In genomic region chr19:58466760-58467589, GRCh38 we compare ENCODE assay signal across 8 cellular contexts. TPM values are rescaled to one million over a fixed set of nuclear protein-coding genes. Genes with fewer than 3 reads are reported as not detected.
DNase-seq lines count a peak whose midpoint lies in the region; ATAC-seq and TF ChIP-seq lines count a peak whose summit lies in the region.

ZNF324 (plus strand) TSS chr19:58467080; CDS start chr19:58469186, 2,106 bp downstream.

- H3K27ac Mint-ChIP-seq in GM23338 (no peak within 1 kb of the TSS), natural killer cell (peak within 1 kb of the TSS; percentile 84 to 92)

- peak within 1 kb of the TSS; percentile 92 for H3K9ac ChIP-seq in fibroblast of lung (ENCODE audit: insufficient read depth, low read length)

- DNase-seq in Daoy (ENCODE audit: low read depth) (peak; percentile 99), GM23338 (ENCODE audit: low spot score) (peak; percentile 100), LHCN-M2 (ENCODE audit: low read depth) (peak; percentile 91), RPMI8226 (peak; percentile 99), fibroblast of lung (ENCODE audit: low read depth in 2 of 2) (peak; percentile 93 to 94), natural killer cell (peak; percentile 97)
- DNase-seq in activated T-helper 1 cell treated with anti-CD3 and anti-CD28 coated beads, Interleukin-2, amount 50 U/mL, for 16 hours (ENCODE audit: low read depth in 1 of 2, low spot score in 1 of 2) = peak; percentile 96
- DNase-seq in stimulated activated naive CD4-positive, alpha-beta T cell treated with Interleukin-2 at 50 U/mL for 16 hours (lab: John Stamatoyannopoulos, UW) = peak; percentile 98

- H3K4me2 ChIP-seq in GM23338 = peak within 1 kb of the TSS; percentile 84
- peak within 1 kb of the TSS; percentile 78 for H3K4me2 ChIP-seq in fibroblast of lung (ENCODE audit: extremely low read depth, insufficient read depth, low read length)

- H3K79me2 ChIP-seq in GM23338 (replicated peaks; ENCODE audit: insufficient read depth) (no peaks in the 10 kb centered on the region), fibroblast of lung (ENCODE audit: control insufficient read depth, insufficient read depth, low read length) (peaks cover 16% of the 10 kb centered on the region)

- H3K4me1 ChIP-seq in GM23338 (ENCODE audit: insufficient read depth) = peaks cover 4% of the 10 kb centered on the region
- H3K4me1 ChIP-seq in fibroblast of lung (ENCODE audit: control insufficient read depth, extremely low read depth, insufficient read depth, low read length) = peaks cover 2% of the 10 kb centered on the region

- TF ChIP-seq CTCF in GM23338 (conservative IDR thresholded peaks at IDR 0.05; ENCODE audit: low read depth in 2 of 2) (peak in 1 of 2 experiments; percentile 13; a peak in 1 of 4 replicates), fibroblast of lung (conservative IDR thresholded peaks at IDR 0.05 in 1 of 2, IDR thresholded peaks at IDR 0.05 in 1 of 2; ENCODE audit: low read depth in 1 of 2, low read length in 2 of 2) (no peak), natural killer cell (IDR thresholded peaks at IDR 0.05) (no peak)

- H3K36me3 ChIP-seq in GM23338 (ENCODE audit: insufficient read depth) (no peaks in the 10 kb centered on the region), fibroblast of lung (ENCODE audit: control insufficient read depth, insufficient read depth, low read length) (peaks cover 11% of the 10 kb centered on the region)

- intact Hi-C loops in natural killer cell (cut with micrococcal nuclease) = loop anchor here (1.0 to 2.0 kb wide), 5 partner anchors 9 to 285 kb away; partner anchors contain the start of genes ZNF132, ZNF324B, ZNF446 and ZNF837

- H3K36me3 Mint-ChIP-seq in GM23338 (ENCODE audit: low read depth) = peaks cover 8% of the 10 kb centered on the region; the same call in 2 of the 3 replicates
- H3K36me3 Mint-ChIP-seq in natural killer cell = no peaks in the 10 kb centered on the region

- H2AFZ ChIP-seq in GM23338 (peak within 1 kb of the TSS; percentile 99), fibroblast of lung (ENCODE audit: low read length) (peak within 1 kb of the TSS; percentile 71)

- H3K9me2 ChIP-seq in GM23338 (ENCODE audit: insufficient read depth) = no peaks in the 10 kb centered on the region

- H3K9me3 ChIP-seq in fibroblast of lung (ENCODE audit: control insufficient read depth, insufficient read depth, low read depth, low read length) = no peaks in the 10 kb centered on the region

- no peaks in the 10 kb centered on the region for H4K20me1 ChIP-seq in GM23338 (replicated peaks; ENCODE audit: insufficient read depth)
- no peaks in the 10 kb centered on the region for H4K20me1 ChIP-seq in fibroblast of lung (ENCODE audit: control insufficient read depth, extremely low read depth, insufficient read depth, low read length)

- H3K9me3 Mint-ChIP-seq in GM23338 (no peaks in the 10 kb centered on the region), natural killer cell (no peaks in the 10 kb centered on the region)

- H3F3A ChIP-seq in GM23338 (replicated peaks; ENCODE audit: low read depth) = peaks cover 4% of the 10 kb centered on the region

- H3K27me3 Mint-ChIP-seq in GM23338 (ENCODE audit: insufficient read depth, low read depth, poor library complexity) (peaks cover 12% of the 10 kb centered on the region), natural killer cell (ENCODE audit: low read depth in 2 of 2) (no peaks in the 10 kb centered on the region)

- H3K4me3 ChIP-seq in GM23338 (peak within 1 kb of the TSS; percentile 83), fibroblast of lung (replicated peaks in 1 of 4; ENCODE audit: control extremely low read depth in 1 of 4, insufficient read depth in 1 of 4, low read depth in 3 of 4, low read length in 4 of 4) (peak within 1 kb of the TSS; percentile 63 to 94 (median 88))

- H3K27me3 ChIP-seq in GM23338 (ENCODE audit: insufficient read depth) = peaks cover 11% of the 10 kb centered on the region
- no peaks in the 10 kb centered on the region for H3K27me3 ChIP-seq in fibroblast of lung (ENCODE audit: control insufficient read depth, insufficient read depth, low read length)

- ATAC-seq in GM23338 = peak; percentile 93
- peak; percentile 92 to 97 (median 95) for ATAC-seq in natural killer cell

- H3K4me3 Mint-ChIP-seq in GM23338 (peak within 1 kb of the TSS; percentile 71), natural killer cell (peak within 1 kb of the TSS; percentile 89)

- no peak within 1 kb of the TSS for H3K27ac ChIP-seq in GM23338 (ENCODE audit: low read depth)
- peak within 1 kb of the TSS; percentile 82 for H3K27ac ChIP-seq in fibroblast of lung (ENCODE audit: insufficient read depth, low read length)

- H3K4me1 Mint-ChIP-seq in GM23338 (peaks cover 16% of the 10 kb centered on the region; the same call in 2 of the 3 replicates), natural killer cell (peaks cover 16 to 21% of the 10 kb centered on the region in 2 donors)

TF ChIP-seq in GM23338, 12 proteins besides CTCF, POLR2A, EP300 and RAD21:
- TF ChIP-seq ETS1 (IDR thresholded peaks at IDR 0.05) (peak; percentile 78), POLR2AphosphoS5 (IDR thresholded peaks at IDR 0.05; ENCODE audit: low read depth) (peak; percentile 51; the same call in 1 of the 2 replicates), ZNF331 (CRISPR knock-in tag; IDR thresholded peaks at IDR 0.05; ENCODE audit: low read depth) (no peak), STAT1 (IDR thresholded peaks at IDR 0.05; ENCODE audit: unreplicated experiment) (no peak), CREB1 (CRISPR knock-in tag; IDR thresholded peaks at IDR 0.05; ENCODE audit: low read depth) (peak; percentile 81)
TF ChIP-seq in GM23338: peak in this region for 3.

RNA-seq across cellular contexts. Expression of gene ZNF324, which starts in this region (rescaled TPM):
- total RNA-seq in Daoy (2014; rRNA removed; shearing (Covaris generic)) = 8.5 and 9.9 TPM in 2 replicates
- 11.4 and 15.0 TPM in 2 replicates for total RNA-seq in GM23338 (2014; rRNA removed; shearing (Covaris generic))
- polyA plus RNA-seq in GM23338 (2016; fragmentation: Nextera tagmentation; extraction: Ambion mirVana) (3.5 and 3.9 TPM in 2 replicates), fibroblast of lung (3.9 and 4.1 TPM in 2 replicates)
- total RNA-seq in LHCN-M2 (2014; rRNA removed) (14.9 and 15.5 TPM in 2 replicates), fibroblast of lung (11.8 and 14.2 TPM in 2 replicates), natural killer cell (10 to 100 TPM; 21.3 to 23.7 (median 23.3) TPM)
- 6.0 TPM for polyA plus RNA-seq in LHCN-M2 (2012)
- polyA plus RNA-seq in fibroblast of lung (2012) = 4.8 and 5.1 TPM in 2 replicates
- 4.6 and 10.2 TPM in 2 replicates for polyA minus RNA-seq in fibroblast of lung (ENCODE audit: low replicate concordance)
